ENCODE assay signal across 8 cellular contexts in genomic region chr12:126912111-126912510, GRCh38.
"Had no signal": no experiment of that assay in that cellular context is flagged by ENCODE, and none has a peak within 500 bp of the region (broad histone marks: within the 10 kb centered on the region; RNA-seq: fewer than 3 reads in every experiment).

No MANE protein-coding gene starts in this region.

- ATAC-seq: GM12878 had no signal

- H3K4me3 ChIP-seq: GM12878 had no signal

- DNase-seq: GDM1, GF-D8 had no signal

- FAIRE-seq: G401.6, GM12878, GM12891, GM12892, GM18507, GM19239 had no signal
